2 cellular contexts compared by ENCODE assay signal in genomic region chr11:9606799-9607510, GRCh38.
TF ChIP-seq lines count a peak whose summit lies in the region.

No MANE protein-coding gene starts in this region.

TF ChIP-seq in Ishikawa, 13 proteins besides CTCF, POLR2A, EP300 and RAD21 (continued from another document):
- TF ChIP-seq NFIC (IDR thresholded peaks at IDR 0.05) = no peak
- no peak for TF ChIP-seq USF1 (IDR thresholded peaks at IDR 0.05)
- no peak for TF ChIP-seq FOXM1 (IDR thresholded peaks at IDR 0.05; ENCODE audit: borderline replicate concordance, low read depth)

TF ChIP-seq in K562, 482 proteins besides CTCF, POLR2A, EP300 and RAD21:
- 0 out of 2 replicates have a peak, but pooled peaks have one; percentile 5 for TF ChIP-seq SPI1 (IDR thresholded peaks at IDR 0.05; ENCODE audit: borderline replicate concordance, low read depth, low read length)
- no peak for TF ChIP-seq POLR2G (IDR thresholded peaks at IDR 0.05; ENCODE audit: low read depth, low read length)
- TF ChIP-seq ZBTB5 (IDR thresholded peaks at IDR 0.05) = no peak
- TF ChIP-seq SMC3 (conservative IDR thresholded peaks at IDR 0.05; ENCODE audit: insufficient read depth, low read depth, low read length) = 0 out of 2 replicates have a peak, but pooled peaks have one; percentile 7
- peak; percentile 59 for TF ChIP-seq ETV1 (tag; conservative IDR thresholded peaks at IDR 0.05; ENCODE audit: low read depth)
